12 cellular contexts compared by ENCODE assay signal in genomic region chr20:3330046-3330741, GRCh38.
DNase-seq lines count a peak whose midpoint lies in the region; ATAC-seq and TF ChIP-seq lines count a peak whose summit lies in the region.
"Had no signal": no experiment of that assay in that cellular context is flagged by ENCODE, and none has a peak within 500 bp of the region (broad histone marks: within the 10 kb centered on the region; RNA-seq: fewer than 3 reads in every experiment).

No MANE protein-coding gene starts in this region.

- ATAC-seq in activated CD8-positive, alpha-beta memory T cell treated with anti-CD3 and anti-CD28 coated beads, Interleukin-2, amount 10 ng/mL, durations not matched to agents 7 days and 5 days = peak; percentile 27
- ATAC-seq in GM19324 (IDR thresholded peaks at IDR 0.05; ENCODE audit: low FRiP score, unreplicated experiment) = no peak
- no peak for ATAC-seq in activated CD4-positive, alpha-beta T cell treated with anti-CD3 and anti-CD28 coated beads for 36 hours
- ATAC-seq: left ventricle myocardium superior; stimulated activated naive B cell treated with anti-CD40 and anti-IgM and Interleukin-4, amounts not matched to agents 10 μg/mL and 1 μg/mL and 100 μg/mL, for 72 hours had no signal

- TF ChIP-seq CTCF in NB4 (IDR thresholded peaks at IDR 0.05; ENCODE audit: low read depth, low read length) = peak; percentile 15

- TF ChIP-seq POLR2A in NB4 (IDR thresholded peaks at IDR 0.05; ENCODE audit: extremely low read depth, insufficient read length) = no peak

- CTCF ChIA-PET in activated CD8-positive, alpha-beta memory T cell treated with anti-CD3 and anti-CD28 coated beads, Interleukin-2, amount 10 ng/mL, durations not matched to agents 7 days and 5 days (lab: Charles Lee) = interaction anchor here (0.6 to 1.0 kb wide), 3 partner anchors 8 to 262 kb away, joined by 3 read pairs; no protein-coding TSS in a partner anchor
- CTCF ChIA-PET in activated CD4-positive, alpha-beta T cell treated with anti-CD3 and anti-CD28 coated beads for 36 hours (lab: Charles Lee) = interaction anchor here (0.8 to 1.7 kb wide), 4 partner anchors 15 to 543 kb away, joined by 3 to 6 read pairs (median 4); no protein-coding TSS in a partner anchor
- CTCF ChIA-PET in activated CD4-positive, alpha-beta memory T cell treated with anti-CD3 and anti-CD28 coated beads, Interleukin-2, amount 10 ng/mL, durations not matched to agents 7 days and 5 days (lab: Charles Lee) = interaction anchor here (0.5 to 3.8 kb wide), 8 partner anchors 8 to 1335 kb away, joined by 3 to 17 read pairs (median 4); no protein-coding TSS in a partner anchor

- H3K27ac Mint-ChIP-seq in activated CD8-positive, alpha-beta memory T cell treated with anti-CD3 and anti-CD28 coated beads, Interleukin-2, amount 10 ng/mL, durations not matched to agents 7 days and 5 days = no peak overlapping the region
- no peak overlapping the region for H3K27ac Mint-ChIP-seq in activated CD4-positive, alpha-beta T cell treated with anti-CD3 and anti-CD28 coated beads for 36 hours
- no peak overlapping the region for H3K27ac Mint-ChIP-seq in activated CD4-positive, alpha-beta memory T cell treated with anti-CD3 and anti-CD28 coated beads, Interleukin-2, amount 10 ng/mL, durations not matched to agents 7 days and 5 days
- H3K27ac Mint-ChIP-seq: stimulated activated naive B cell treated with anti-CD40 and anti-IgM and Interleukin-4, amounts not matched to agents 10 μg/mL and 1 μg/mL and 100 μg/mL, for 72 hours had no signal

- POLR2A ChIA-PET in activated CD4-positive, alpha-beta T cell treated with anti-CD3 and anti-CD28 coated beads for 36 hours (lab: Charles Lee) = no interaction called here
- POLR2A ChIA-PET in activated CD4-positive, alpha-beta memory T cell treated with anti-CD3 and anti-CD28 coated beads, Interleukin-2, amount 10 ng/mL, durations not matched to agents 7 days and 5 days (lab: Charles Lee) = no interaction called here

- intact Hi-C loops in activated CD4-positive, alpha-beta T cell treated with anti-CD3 and anti-CD28 coated beads for 36 hours (cut with DNase I, micrococcal nuclease) = no loop called here

- peaks cover 7% of the 10 kb centered on the region for H3K4me1 Mint-ChIP-seq in activated CD8-positive, alpha-beta memory T cell treated with anti-CD3 and anti-CD28 coated beads, Interleukin-2, amount 10 ng/mL, durations not matched to agents 7 days and 5 days
- peaks cover 12% of the 10 kb centered on the region for H3K4me1 Mint-ChIP-seq in activated CD4-positive, alpha-beta T cell treated with anti-CD3 and anti-CD28 coated beads for 36 hours
- peaks cover 26% of the 10 kb centered on the region for H3K4me1 Mint-ChIP-seq in activated CD4-positive, alpha-beta memory T cell treated with anti-CD3 and anti-CD28 coated beads, Interleukin-2, amount 10 ng/mL, durations not matched to agents 7 days and 5 days
- H3K4me1 Mint-ChIP-seq: stimulated activated naive B cell treated with anti-CD40 and anti-IgM and Interleukin-4, amounts not matched to agents 10 μg/mL and 1 μg/mL and 100 μg/mL, for 72 hours had no signal

- no peaks in the 10 kb centered on the region for H3K9me3 Mint-ChIP-seq in activated CD8-positive, alpha-beta memory T cell treated with anti-CD3 and anti-CD28 coated beads, Interleukin-2, amount 10 ng/mL, durations not matched to agents 7 days and 5 days (ENCODE audit: low read depth)
- no peaks in the 10 kb centered on the region for H3K9me3 Mint-ChIP-seq in activated CD4-positive, alpha-beta T cell treated with anti-CD3 and anti-CD28 coated beads for 36 hours (ENCODE audit: low read depth)
- H3K9me3 Mint-ChIP-seq in activated CD4-positive, alpha-beta memory T cell treated with anti-CD3 and anti-CD28 coated beads, Interleukin-2, amount 10 ng/mL, durations not matched to agents 7 days and 5 days = no peaks in the 10 kb centered on the region
- H3K9me3 Mint-ChIP-seq: stimulated activated naive B cell treated with anti-CD40 and anti-IgM and Interleukin-4, amounts not matched to agents 10 μg/mL and 1 μg/mL and 100 μg/mL, for 72 hours had no signal

- H3K36me3 Mint-ChIP-seq in activated CD8-positive, alpha-beta memory T cell treated with anti-CD3 and anti-CD28 coated beads, Interleukin-2, amount 10 ng/mL, durations not matched to agents 7 days and 5 days = no peaks in the 10 kb centered on the region
- peaks cover 3% of the 10 kb centered on the region for H3K36me3 Mint-ChIP-seq in activated CD4-positive, alpha-beta T cell treated with anti-CD3 and anti-CD28 coated beads for 36 hours (ENCODE audit: low read depth)
- H3K36me3 Mint-ChIP-seq in activated CD4-positive, alpha-beta memory T cell treated with anti-CD3 and anti-CD28 coated beads, Interleukin-2, amount 10 ng/mL, durations not matched to agents 7 days and 5 days (ENCODE audit: low read depth) = no peaks in the 10 kb centered on the region

- no peak for DNase-seq in activated CD8-positive, alpha-beta memory T cell treated with anti-CD3 and anti-CD28 coated beads, Interleukin-2, amount 10 ng/mL, durations not matched to agents 7 days and 5 days
- no peak for DNase-seq in activated CD8-positive, alpha-beta memory T cell treated with anti-CD3 and anti-CD28 coated beads, Interleukin-2, amount 50 U/mL, for 4 hours
- DNase-seq in NB4 (ENCODE audit: low read depth) = peak; percentile 36
- peak; percentile 39 for DNase-seq in dedifferentiated amniotic fluid mesenchymal stem cell (ENCODE audit: extremely low spot score)
- peak; percentile 59 for DNase-seq in superior temporal gyrus (ENCODE audit: extremely low spot score)
- DNase-seq in activated CD4-positive, alpha-beta T cell treated with anti-CD3 and anti-CD28 coated beads for 36 hours = no peak
- DNase-seq in activated CD4-positive, alpha-beta memory T cell treated with anti-CD3 and anti-CD28 coated beads, Interleukin-2, amount 10 ng/mL, durations not matched to agents 7 days and 5 days = no peak
- DNase-seq: left ventricle myocardium superior; NCI-H187; stimulated activated naive B cell treated with anti-CD40 and anti-IgM and Interleukin-4, amounts not matched to agents 10 μg/mL and 1 μg/mL and 100 μg/mL, for 72 hours; WERI-Rb-1 had no signal

- H3K4me3 Mint-ChIP-seq in activated CD8-positive, alpha-beta memory T cell treated with anti-CD3 and anti-CD28 coated beads, Interleukin-2, amount 10 ng/mL, durations not matched to agents 7 days and 5 days = no peak overlapping the region
- no peak overlapping the region for H3K4me3 Mint-ChIP-seq in activated CD4-positive, alpha-beta T cell treated with anti-CD3 and anti-CD28 coated beads for 36 hours
- H3K4me3 Mint-ChIP-seq in activated CD4-positive, alpha-beta memory T cell treated with anti-CD3 and anti-CD28 coated beads, Interleukin-2, amount 10 ng/mL, durations not matched to agents 7 days and 5 days = no peak overlapping the region
- H3K4me3 Mint-ChIP-seq: stimulated activated naive B cell treated with anti-CD40 and anti-IgM and Interleukin-4, amounts not matched to agents 10 μg/mL and 1 μg/mL and 100 μg/mL, for 72 hours had no signal

- H3K4me3 ChIP-seq in NB4 (ENCODE audit: low read depth, low read length) = no peak overlapping the region

- no peaks in the 10 kb centered on the region for H3K27me3 Mint-ChIP-seq in activated CD8-positive, alpha-beta memory T cell treated with anti-CD3 and anti-CD28 coated beads, Interleukin-2, amount 10 ng/mL, durations not matched to agents 7 days and 5 days
- no peaks in the 10 kb centered on the region for H3K27me3 Mint-ChIP-seq in activated CD4-positive, alpha-beta T cell treated with anti-CD3 and anti-CD28 coated beads for 36 hours
- H3K27me3 Mint-ChIP-seq in activated CD4-positive, alpha-beta memory T cell treated with anti-CD3 and anti-CD28 coated beads, Interleukin-2, amount 10 ng/mL, durations not matched to agents 7 days and 5 days = no peaks in the 10 kb centered on the region
- H3K27me3 Mint-ChIP-seq: stimulated activated naive B cell treated with anti-CD40 and anti-IgM and Interleukin-4, amounts not matched to agents 10 μg/mL and 1 μg/mL and 100 μg/mL, for 72 hours had no signal

Comparison
In these comparisons a context has a peak if more than half of its experiments do, and no peak if none do; other contexts are left out.
1. DNase-seq: peak in NB4 (single experiment), dedifferentiated amniotic fluid mesenchymal stem cell (single experiment) and superior temporal gyrus (single experiment); none in activated CD8-positive, alpha-beta memory T cell treated with anti-CD3 and anti-CD28 coated beads, Interleukin-2, amount 10 ng/mL, durations not matched to agents 7 days and 5 days (single experiment), activated CD8-positive, alpha-beta memory T cell treated with anti-CD3 and anti-CD28 coated beads, Interleukin-2, amount 50 U/mL, for 4 hours (single experiment), activated CD4-positive, alpha-beta T cell treated with anti-CD3 and anti-CD28 coated beads for 36 hours (single experiment) and activated CD4-positive, alpha-beta memory T cell treated with anti-CD3 and anti-CD28 coated beads, Interleukin-2, amount 10 ng/mL, durations not matched to agents 7 days and 5 days (single experiment).